ENCODE assay signal across 16 cellular contexts in genomic region chr10:75654777-75655176, GRCh38.
"Had no signal": no experiment of that assay in that cellular context is flagged by ENCODE, and none has a peak within 500 bp of the region (broad histone marks: within the 10 kb centered on the region; RNA-seq: fewer than 3 reads in every experiment).

No MANE protein-coding gene starts in this region.

- H3K4me3 ChIP-seq: cardiac muscle cell had no signal

- H3K36me3 Mint-ChIP-seq: naive thymus-derived CD8-positive, alpha-beta T cell had no signal

- H3K36me3 ChIP-seq: cardiac muscle cell, WERI-Rb-1 had no signal

- H3K27me3 ChIP-seq: cardiac muscle cell had no signal

- H3K27ac Mint-ChIP-seq: activated naive CD4-positive, alpha-beta T cell treated with anti-CD3 and anti-CD28 coated beads for 36 hours; activated naive CD8-positive, alpha-beta T cell treated with anti-CD3 and anti-CD28 coated beads, Interleukin-2, amount 50 U/mL, for 24 hours; activated T-helper 2 cell treated with anti-CD3 and anti-CD28 coated beads, Interferon-gamma antibody, Interleukin-2, Interleukin-4, amounts not matched to agents 10 μg/mL and 5 μg/mL and 100 μg/mL, durations not matched to agents 14 hours and 24 hours and 36 hours; naive thymus-derived CD8-positive, alpha-beta T cell had no signal

- FAIRE-seq: frontal cortex, keratinocyte, small intestine had no signal

- H3K4me3 Mint-ChIP-seq: activated naive CD4-positive, alpha-beta T cell treated with anti-CD3 and anti-CD28 coated beads for 36 hours; activated naive CD8-positive, alpha-beta T cell treated with anti-CD3 and anti-CD28 coated beads, Interleukin-2, amount 50 U/mL, for 24 hours; naive thymus-derived CD8-positive, alpha-beta T cell had no signal

- DNase-seq: activated CD4-positive, alpha-beta T cell treated with anti-CD3 and anti-CD28 coated beads, Interleukin-2, amount 50 U/mL, for 48 hours; activated naive CD4-positive, alpha-beta T cell treated with anti-CD3 and anti-CD28 coated beads for 36 hours; activated naive CD8-positive, alpha-beta T cell treated with anti-CD3 and anti-CD28 coated beads, Interleukin-2, amount 50 U/mL, for 24 hours; activated T-cell treated with anti-CD3 and anti-CD28 coated beads, Interleukin-2, amount 50 U/mL, for 1 hour; naive thymus-derived CD8-positive, alpha-beta T cell; posterior cingulate gyrus; small intestine; stimulated activated CD4-positive, alpha-beta T cell treated with anti-CD3 and anti-CD28 coated beads, Interleukin-4, amount 100 ng/mL, for 4 hours; stimulated activated CD8-positive, alpha-beta memory T cell treated with anti-CD3 and anti-CD28 coated beads, Interleukin-4, amount 100 ng/mL, for 48 hours; stimulated activated naive CD8-positive, alpha-beta T cell treated with anti-CD3 and anti-CD28 coated beads, Interleukin-15, Interleukin-2, amounts not matched to agents 100 U/mL and 50 U/mL, for 24 hours; WERI-Rb-1 had no signal

- H3K4me1 Mint-ChIP-seq: activated naive CD8-positive, alpha-beta T cell treated with anti-CD3 and anti-CD28 coated beads, Interleukin-2, amount 50 U/mL, for 24 hours; naive thymus-derived CD8-positive, alpha-beta T cell had no signal

- ATAC-seq: activated naive CD8-positive, alpha-beta T cell treated with anti-CD3 and anti-CD28 coated beads, Interleukin-2, amount 50 U/mL, for 24 hours; esophagus mucosa; naive thymus-derived CD8-positive, alpha-beta T cell; stimulated activated naive CD8-positive, alpha-beta T cell treated with anti-CD3 and anti-CD28 coated beads, Interleukin-15, Interleukin-2, amounts not matched to agents 100 U/mL and 50 U/mL, for 24 hours had no signal

- H3K27ac ChIP-seq: cardiac muscle cell, WERI-Rb-1 had no signal

- H3K9me3 Mint-ChIP-seq: activated naive CD4-positive, alpha-beta T cell treated with anti-CD3 and anti-CD28 coated beads for 36 hours; activated naive CD8-positive, alpha-beta T cell treated with anti-CD3 and anti-CD28 coated beads, Interleukin-2, amount 50 U/mL, for 24 hours; activated T-helper 2 cell treated with anti-CD3 and anti-CD28 coated beads, Interferon-gamma antibody, Interleukin-2, Interleukin-4, amounts not matched to agents 10 μg/mL and 5 μg/mL and 100 μg/mL, durations not matched to agents 14 hours and 24 hours and 36 hours had no signal
